24 cellular contexts compared by ENCODE assay signal in genomic region chrX:15616531-15616930, GRCh38. TPM values are rescaled to one million over a fixed set of nuclear protein-coding genes. Genes with fewer than 3 reads are reported as not detected.
"Had no signal": no experiment of that assay in that cellular context is flagged by ENCODE, and none has a peak within 500 bp of the region (broad histone marks: within the 10 kb centered on the region; RNA-seq: fewer than 3 reads in every experiment).

No MANE protein-coding gene starts in this region.

- H3K4me1 ChIP-seq: lower lobe of right lung, transverse colon, vagina had no signal

- H3K4me1 Mint-ChIP-seq: activated CD8-positive, alpha-beta memory T cell treated with anti-CD3 and anti-CD28 coated beads, Interleukin-2, amount 10 ng/mL, durations not matched to agents 7 days and 5 days; central memory CD8-positive, alpha-beta T cell; neural crest cell; T-cell had no signal

- H3K4me2 ChIP-seq: SK-N-SH had no signal

- ATAC-seq: activated CD8-positive, alpha-beta memory T cell treated with anti-CD3 and anti-CD28 coated beads, Interleukin-2, amount 10 ng/mL, durations not matched to agents 7 days and 5 days; effector memory CD8-positive, alpha-beta T cell; T-cell had no signal

- DNase-seq: activated CD4-positive, alpha-beta memory T cell treated with anti-CD3 and anti-CD28 coated beads for 36 hours; activated CD4-positive, alpha-beta T cell treated with anti-CD3 and anti-CD28 coated beads for 1 hour; activated CD8-positive, alpha-beta memory T cell treated with anti-CD3 and anti-CD28 coated beads, Interleukin-2, amount 10 ng/mL, durations not matched to agents 7 days and 5 days; activated effector memory CD4-positive, alpha-beta T cell treated with Interleukin-2 at 50 U/mL for 16 hours; activated naive CD4-positive, alpha-beta T cell treated with anti-CD3 and anti-CD28 coated beads, Interleukin-2, amount 50 U/mL, for 16 hours; activated T-cell treated with anti-CD3 and anti-CD28 coated beads, Interleukin-2, amount 50 U/mL, for 1 hour; effector memory CD8-positive, alpha-beta T cell; hippocampal formation; kidney; lower lobe of right lung; SK-N-SH; stimulated activated CD4-positive, alpha-beta T cell treated with anti-CD3 and anti-CD28 coated beads, Interleukin-15, amount 100 ng/mL, for 24 hours; stimulated activated CD4-positive, alpha-beta T cell treated with anti-CD3 and anti-CD28 coated beads, Interleukin-4, amount 100 ng/mL, for 1 hour; stimulated activated naive CD4-positive, alpha-beta T cell; substantia nigra; T-cell; T-helper 9 cell; transverse colon had no signal

- H3K9ac ChIP-seq: SK-N-SH had no signal

- H3K27me3 ChIP-seq: ovary, transverse colon, vagina had no signal

- H3K36me3 Mint-ChIP-seq: activated CD4-positive, alpha-beta memory T cell treated with anti-CD3 and anti-CD28 coated beads for 36 hours; activated CD8-positive, alpha-beta memory T cell treated with anti-CD3 and anti-CD28 coated beads, Interleukin-2, amount 10 ng/mL, durations not matched to agents 7 days and 5 days; T-cell had no signal

- H3K4me3 Mint-ChIP-seq: activated CD4-positive, alpha-beta memory T cell treated with anti-CD3 and anti-CD28 coated beads for 36 hours; activated CD8-positive, alpha-beta memory T cell treated with anti-CD3 and anti-CD28 coated beads, Interleukin-2, amount 10 ng/mL, durations not matched to agents 7 days and 5 days; central memory CD8-positive, alpha-beta T cell; effector memory CD8-positive, alpha-beta T cell; neural crest cell; T-cell had no signal

- H3K9me3 ChIP-seq: lower lobe of right lung, ovary, SK-N-SH, transverse colon, vagina had no signal

- H3K27ac Mint-ChIP-seq: activated CD4-positive, alpha-beta memory T cell treated with anti-CD3 and anti-CD28 coated beads for 36 hours; activated CD8-positive, alpha-beta memory T cell treated with anti-CD3 and anti-CD28 coated beads, Interleukin-2, amount 10 ng/mL, durations not matched to agents 7 days and 5 days; effector memory CD8-positive, alpha-beta T cell; T-cell had no signal

- H3K27me3 Mint-ChIP-seq: activated CD4-positive, alpha-beta memory T cell treated with anti-CD3 and anti-CD28 coated beads for 36 hours had no signal

- H3K27ac ChIP-seq: lower lobe of right lung, ovary, transverse colon, vagina had no signal

- H3K9me3 Mint-ChIP-seq: activated CD4-positive, alpha-beta memory T cell treated with anti-CD3 and anti-CD28 coated beads for 36 hours; central memory CD8-positive, alpha-beta T cell; effector memory CD8-positive, alpha-beta T cell; neural crest cell; T-cell had no signal

- FAIRE-seq: kidney had no signal

- H3K4me3 ChIP-seq: lower lobe of right lung, ovary, transverse colon, vagina had no signal

- H3K36me3 ChIP-seq: lower lobe of right lung, ovary, transverse colon, vagina had no signal

RNA-seq across cellular contexts. Expression of gene ACE2, which starts 15.8 kb away (rescaled TPM):
- total RNA-seq: activated CD4-positive, alpha-beta memory T cell treated with anti-CD3 and anti-CD28 coated beads for 36 hours; activated CD8-positive, alpha-beta memory T cell treated with anti-CD3 and anti-CD28 coated beads, Interleukin-2, amount 10 ng/mL, durations not matched to agents 7 days and 5 days; fibroblast of lung; neural crest cell; skeletal muscle tissue; T-cell had no signal
- polyA plus RNA-seq: fibroblast of lung, SK-N-SH had no signal

RNA-seq across cellular contexts. Expression of gene CLTRN, which starts 48.1 kb away (rescaled TPM):
- total RNA-seq: skeletal muscle tissue, vagina had no signal
